ENCODE assay signal across 9 cellular contexts in the genomic region with DNA sequence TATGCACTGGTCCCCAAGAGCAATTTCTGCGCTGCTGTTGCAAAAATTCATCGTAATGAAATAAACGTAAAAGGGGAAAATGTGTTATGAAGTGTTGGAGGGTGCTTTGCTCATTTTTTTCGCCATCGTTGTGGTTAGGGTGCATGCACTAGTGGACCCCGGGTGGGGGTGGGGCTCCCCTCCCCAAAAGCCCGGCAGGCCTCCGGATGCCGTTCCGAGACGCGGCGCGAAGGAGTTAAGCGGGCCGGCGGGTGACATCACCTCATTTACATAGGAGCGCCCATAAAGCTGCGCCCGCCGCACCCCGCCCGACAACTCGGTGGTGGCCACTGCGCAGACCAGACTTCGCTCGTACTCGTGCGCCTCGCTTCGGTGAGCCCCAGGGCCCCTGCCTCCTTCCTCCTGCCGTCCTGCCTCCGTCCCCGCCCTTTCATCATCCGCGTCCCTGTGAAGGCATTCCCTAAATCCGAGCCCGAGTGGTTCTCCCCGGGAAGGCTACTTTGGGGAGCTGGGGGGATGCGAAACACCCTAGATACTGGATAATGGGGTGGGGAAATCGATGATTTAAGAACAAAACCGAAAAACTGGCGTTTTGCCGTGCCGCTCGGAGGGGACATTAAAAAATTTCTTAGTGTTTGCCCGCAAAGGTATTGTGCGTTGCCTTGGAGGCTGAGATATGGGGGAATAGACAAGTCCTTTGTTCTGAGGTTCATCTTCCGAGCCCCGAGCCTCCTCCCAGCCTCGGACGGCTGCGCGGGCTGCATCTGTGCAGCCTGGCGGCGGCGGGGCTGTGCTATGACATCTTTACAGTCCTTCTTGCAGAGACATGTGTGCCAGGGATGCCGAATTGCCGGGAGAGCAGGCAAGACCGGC. TPM values are rescaled to one million over a fixed set of nuclear protein-coding genes. Genes with fewer than 3 reads are reported as not detected.
DNase-seq lines count a peak whose midpoint lies in the region; TF ChIP-seq lines count a peak whose summit lies in the region.
"Had no signal": no experiment of that assay in that cellular context is flagged by ENCODE, and none has a peak within 500 bp of the region (broad histone marks: within the 10 kb centered on the region; RNA-seq: fewer than 3 reads in every experiment).

A gene (plus strand): TSS at position 314 of the 873 bp plus-strand sequence.

- H3K4me3 ChIP-seq in BLaER1 treated with 17β-estradiol and CSF1 and Interleukin-3, amounts not matched to agents 10 nM and 100 nM = peak within 1 kb of the TSS; percentile 71 to 83 (median 78)
- H3K4me3 ChIP-seq in HUES64 (ENCODE audit: low read length) = peak within 1 kb of the TSS; percentile 96

- under 1% methylated on average over 59 of the region's 60 CpGs for WGBS in HUES64

- H3K4me2 ChIP-seq in BLaER1 treated with 17β-estradiol and CSF1 and Interleukin-3, amounts not matched to agents 10 nM and 100 nM = peak within 1 kb of the TSS; percentile 70 to 90 (median 83)

- TF ChIP-seq CTCF in GM20000 (IDR thresholded peaks at IDR 0.05; ENCODE audit: extremely low read depth, missing control alignments) (no peak), endothelial cell (IDR thresholded peaks at IDR 0.05; ENCODE audit: unreplicated experiment) (no peak)

- peak within 1 kb of the TSS; percentile 93 to 99 (median 98) for H3K9ac ChIP-seq in BLaER1 treated with 17β-estradiol and CSF1 and Interleukin-3, amounts not matched to agents 10 nM and 100 nM
- peak within 1 kb of the TSS; percentile 99 for H3K9ac ChIP-seq in HUES64 (ENCODE audit: low read depth, low read length)

- peak; percentile 65 for DNase-seq in GM20000 (ENCODE audit: low spot score)
- DNase-seq in OCI-M1 (lab: John Stamatoyannopoulos, UW) = peak; percentile 92
- DNase-seq in activated T-cell treated with anti-CD3 and anti-CD28 coated beads for 1 hour (ENCODE audit: low read depth) = peak; percentile 75
- peak; percentile 78 for DNase-seq in endothelial cell (ENCODE audit: low spot score)
- DNase-seq in midbrain (lab: John Stamatoyannopoulos, UW) = peak; percentile 77
- peak; percentile 71 to 72 for DNase-seq in stimulated activated CD8-positive, alpha-beta memory T cell treated with anti-CD3 and anti-CD28 coated beads, Interleukin-2, amount 100 ng/mL, for 48 hours (ENCODE audit: low read depth in 2 of 2)

- peaks cover 7 to 22% (median 10%) of the 10 kb centered on the region in 11 experiments; a peak in 14 of 22 replicates for H4K20me1 ChIP-seq in BLaER1 treated with 17β-estradiol and CSF1 and Interleukin-3, amounts not matched to agents 10 nM and 100 nM

- H3K27me3 ChIP-seq in BLaER1 treated with 17β-estradiol and CSF1 and Interleukin-3, amounts not matched to agents 10 nM and 100 nM = peaks cover 0 to 38% (median 0%) of the 10 kb centered on the region in 11 experiments; a peak in 7 of 22 replicates
- H3K27me3 ChIP-seq in HUES64 (ENCODE audit: insufficient read depth, low read length) = no peaks in the 10 kb centered on the region

- H3K4me3 Mint-ChIP-seq in endothelial cell (ENCODE audit: unreplicated experiment) = peak within 1 kb of the TSS; percentile 96

- H3K27ac ChIP-seq in BLaER1 treated with 17β-estradiol and CSF1 and Interleukin-3, amounts not matched to agents 10 nM and 100 nM = peak within 1 kb of the TSS; percentile 94 to 99 (median 98)
- peak within 1 kb of the TSS; percentile 93 for H3K27ac ChIP-seq in HUES64 (ENCODE audit: low read depth, low read length)

- H3K4me1 Mint-ChIP-seq in endothelial cell (ENCODE audit: unreplicated experiment) = peaks cover 34% of the 10 kb centered on the region

- peaks cover 17% of the 10 kb centered on the region for H3K36me3 Mint-ChIP-seq in endothelial cell (ENCODE audit: low read depth, unreplicated experiment)

- peak within 1 kb of the TSS; percentile 96 for H3K27ac Mint-ChIP-seq in endothelial cell (ENCODE audit: unreplicated experiment)

- H3K4me1 ChIP-seq in BLaER1 treated with 17β-estradiol and CSF1 and Interleukin-3, amounts not matched to agents 10 nM and 100 nM = peaks cover 50 to 68% (median 61%) of the 10 kb centered on the region in 10 experiments
- peaks cover 37% of the 10 kb centered on the region for H3K4me1 ChIP-seq in HUES64 (ENCODE audit: insufficient read depth, low read length)

- H3K9me3 ChIP-seq in BLaER1 treated with 17β-estradiol and CSF1 and Interleukin-3, amounts not matched to agents 10 nM and 100 nM (replicated peaks in 1 of 11) = peaks cover 0 to 14% (median 13%) of the 10 kb centered on the region in 11 experiments; a peak in 18 of 22 replicates
- no peaks in the 10 kb centered on the region for H3K9me3 ChIP-seq in HUES64 (ENCODE audit: insufficient read depth, low read depth, low read length)

- peaks cover 3% of the 10 kb centered on the region for H3K27me3 Mint-ChIP-seq in endothelial cell (ENCODE audit: unreplicated experiment)

- H3K9me3 Mint-ChIP-seq in endothelial cell (ENCODE audit: unreplicated experiment) = no peaks in the 10 kb centered on the region

- peaks cover 2 to 26% (median 19%) of the 10 kb centered on the region in 11 experiments; a peak in 17 of 22 replicates for H3K36me3 ChIP-seq in BLaER1 treated with 17β-estradiol and CSF1 and Interleukin-3, amounts not matched to agents 10 nM and 100 nM
- peaks cover 14% of the 10 kb centered on the region for H3K36me3 ChIP-seq in HUES64 (ENCODE audit: insufficient read depth, low read length)

RNA-seq across cellular contexts. Expression of the gene that starts here (rescaled TPM):
- polyA plus RNA-seq in HUES64 (2013, experiment 1 of 2) = 2,123 TPM
- 2,317 TPM for polyA plus RNA-seq in HUES64 (2013, experiment 2 of 2)
- 3,201 TPM for total RNA-seq in endothelial cell (ENCODE audit: unreplicated experiment)
- total RNA-seq: SK-MEL-5 had no signal

Comparison
In these comparisons a context has a peak if more than half of its experiments do, and no peak if none do; other contexts are left out.
1. Peak in every context shown above with its lines: DNase-seq, H3K4me3 ChIP-seq and H3K27ac ChIP-seq.